ENCODE assay signal across 8 cellular contexts in genomic region chr17:68199837-68200688, GRCh38. TPM values are rescaled to one million over a fixed set of nuclear protein-coding genes. Genes with fewer than 3 reads are reported as not detected.
DNase-seq lines count a peak whose midpoint lies in the region; ATAC-seq lines count a peak whose summit lies in the region.

No MANE protein-coding gene starts in this region.

- H3K27me3 Mint-ChIP-seq in stimulated activated naive CD8-positive, alpha-beta T cell treated with anti-CD3 and anti-CD28 coated beads, Interleukin-15, Interleukin-2, amounts not matched to agents 100 ng/mL and 50 ng/mL, for 24 hours, result peaks cover 32% of the 10 kb centered on the region
- H3K27me3 Mint-ChIP-seq in activated naive CD4-positive, alpha-beta T cell treated with anti-CD3 and anti-CD28 coated beads for 36 hours (ENCODE audit: low read depth), result peaks cover 34% of the 10 kb centered on the region

- CTCF ChIA-PET in activated naive CD4-positive, alpha-beta T cell treated with anti-CD3 and anti-CD28 coated beads for 36 hours (lab: Charles Lee), result interaction anchor here (0.6 to 4.8 kb wide), 18 partner anchors 8 to 260 kb away, joined by 3 to 58 read pairs (median 4); partner anchors contain the start of genes ARSG and SLC16A6

- no peaks in the 10 kb centered on the region for H3K36me3 Mint-ChIP-seq in stimulated activated naive CD8-positive, alpha-beta T cell treated with anti-CD3 and anti-CD28 coated beads, Interleukin-15, Interleukin-2, amounts not matched to agents 100 ng/mL and 50 ng/mL, for 24 hours (ENCODE audit: low read depth)
- no peaks in the 10 kb centered on the region for H3K36me3 Mint-ChIP-seq in activated naive CD4-positive, alpha-beta T cell treated with anti-CD3 and anti-CD28 coated beads for 36 hours (ENCODE audit: low read depth)

- intact Hi-C loops in activated naive CD4-positive, alpha-beta T cell treated with anti-CD3 and anti-CD28 coated beads for 36 hours (cut with micrococcal nuclease), result loop anchor here (1.0 kb wide), 4 partner anchors 16 to 263 kb away; no protein-coding TSS in a partner anchor

- H3K4me1 Mint-ChIP-seq in stimulated activated naive CD8-positive, alpha-beta T cell treated with anti-CD3 and anti-CD28 coated beads, Interleukin-15, Interleukin-2, amounts not matched to agents 100 ng/mL and 50 ng/mL, for 24 hours (ENCODE audit: low read depth), result peaks cover 35% of the 10 kb centered on the region
- H3K4me1 Mint-ChIP-seq in activated naive CD4-positive, alpha-beta T cell treated with anti-CD3 and anti-CD28 coated beads for 36 hours (ENCODE audit: low read depth), result peaks cover 25% of the 10 kb centered on the region

- no peak for ATAC-seq in stimulated activated naive CD8-positive, alpha-beta T cell treated with anti-CD3 and anti-CD28 coated beads, Interleukin-15, Interleukin-2, amounts not matched to agents 100 U/mL and 50 U/mL, for 24 hours
- ATAC-seq in GM18867 (IDR thresholded peaks at IDR 0.05; ENCODE audit: unreplicated experiment), result no peak

- H3K9me3 Mint-ChIP-seq in stimulated activated naive CD8-positive, alpha-beta T cell treated with anti-CD3 and anti-CD28 coated beads, Interleukin-15, Interleukin-2, amounts not matched to agents 100 ng/mL and 50 ng/mL, for 24 hours, result no peaks in the 10 kb centered on the region
- no peaks in the 10 kb centered on the region for H3K9me3 Mint-ChIP-seq in activated naive CD4-positive, alpha-beta T cell treated with anti-CD3 and anti-CD28 coated beads for 36 hours

- peak overlapping the region; percentile 71 for H3K4me3 Mint-ChIP-seq in stimulated activated naive CD8-positive, alpha-beta T cell treated with anti-CD3 and anti-CD28 coated beads, Interleukin-15, Interleukin-2, amounts not matched to agents 100 ng/mL and 50 ng/mL, for 24 hours
- H3K4me3 Mint-ChIP-seq in activated naive CD4-positive, alpha-beta T cell treated with anti-CD3 and anti-CD28 coated beads for 36 hours, result peak overlapping the region; percentile 58

- peak overlapping the region; percentile 45 for H3K27ac Mint-ChIP-seq in stimulated activated naive CD8-positive, alpha-beta T cell treated with anti-CD3 and anti-CD28 coated beads, Interleukin-15, Interleukin-2, amounts not matched to agents 100 ng/mL and 50 ng/mL, for 24 hours
- no peak overlapping the region for H3K27ac Mint-ChIP-seq in activated naive CD4-positive, alpha-beta T cell treated with anti-CD3 and anti-CD28 coated beads for 36 hours

- DNase-seq in stimulated activated naive CD8-positive, alpha-beta T cell treated with anti-CD3 and anti-CD28 coated beads, Interleukin-15, Interleukin-2, amounts not matched to agents 100 U/mL and 50 U/mL, for 24 hours, result no peak
- DNase-seq in activated naive CD4-positive, alpha-beta T cell treated with anti-CD3 and anti-CD28 coated beads for 36 hours, result no peak
- DNase-seq in medulla oblongata (ENCODE audit: extremely low spot score) (peak; percentile 28), iPS-NIHi11 (ENCODE audit: low spot score) (no peak), GM19240 (ENCODE audit: insufficient read length, low spot score) (no peak), OCI-M1 (lab: John Stamatoyannopoulos, UW) (no peak)

RNA-seq across cellular contexts. Expression of gene AMZ2, which starts 47.8 kb away (rescaled TPM):
- 100 to 1,000 TPM; 190 to 195 TPM for total RNA-seq in activated naive CD4-positive, alpha-beta T cell treated with anti-CD3 and anti-CD28 coated beads for 36 hours
